In the genomic region with DNA sequence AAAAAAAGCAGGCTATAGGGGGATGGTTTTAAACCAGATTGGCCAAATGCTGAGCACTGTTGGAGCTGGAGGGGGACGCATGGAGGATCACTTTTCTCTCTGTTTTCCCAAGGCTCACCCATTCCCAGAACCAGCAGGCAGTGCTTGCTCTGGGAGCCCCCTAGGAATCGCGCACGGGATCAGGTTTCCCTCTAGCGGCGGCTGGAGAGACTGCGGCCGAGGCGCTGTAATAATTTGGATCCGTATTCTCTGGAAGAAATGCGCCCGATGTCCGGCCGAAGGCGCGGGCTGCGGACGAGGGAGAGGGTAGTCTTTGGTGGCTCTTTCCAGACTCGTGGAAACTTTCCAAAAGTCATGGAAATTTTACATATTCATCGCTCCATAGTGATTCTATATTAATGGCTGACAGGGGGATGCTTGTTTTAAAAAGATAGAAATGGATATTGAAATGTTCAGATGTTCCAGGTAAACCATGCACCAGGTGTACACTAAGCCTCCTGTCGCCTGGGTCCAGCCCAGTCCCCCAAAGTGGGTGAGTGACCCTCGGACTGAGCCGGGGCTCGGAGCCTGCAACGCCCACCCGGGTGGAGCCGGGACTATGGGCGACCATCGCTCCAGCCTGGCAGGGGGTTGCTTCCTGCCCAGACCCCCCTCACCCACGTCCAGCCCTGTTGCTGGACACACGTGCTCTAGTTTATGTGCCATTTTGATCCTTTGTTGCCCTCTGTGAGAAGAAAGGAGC, we compare ENCODE assay signal across 9 cellular contexts.
DNase-seq lines count a peak whose midpoint lies in the region; ATAC-seq and TF ChIP-seq lines count a peak whose summit lies in the region.
"Had no signal": no experiment of that assay in that cellular context is flagged by ENCODE, and none has a peak within 500 bp of the region (broad histone marks: within the 10 kb centered on the region; RNA-seq: fewer than 3 reads in every experiment).

No MANE protein-coding gene starts in this region.

- H3K4me2 ChIP-seq in PC-9 (no peak overlapping the region), mammary epithelial cell (ENCODE audit: insufficient read depth, low read depth, low read length) (no peak overlapping the region)

- H4K20me1 ChIP-seq in PC-9 (ENCODE audit: insufficient read depth) (no peaks in the 10 kb centered on the region), mammary epithelial cell (ENCODE audit: insufficient read depth, low read length) (no peaks in the 10 kb centered on the region)

- intact Hi-C loops in PC-9 (cut with micrococcal nuclease; ENCODE audit: unreplicated experiment), result no loop called here
- intact Hi-C loops in mammary epithelial cell (cut with micrococcal nuclease), result loop anchor here (1.0 kb wide), 1 partner anchor 10 kb away; no protein-coding TSS in a partner anchor

- H3K9me3 ChIP-seq in PC-9 (ENCODE audit: insufficient read depth, low read depth) (no peaks in the 10 kb centered on the region), mammary epithelial cell (replicated peaks; ENCODE audit: insufficient read depth, low read length) (no peaks in the 10 kb centered on the region)

- POLR2A ChIA-PET in PC-9 (lab: Charles Lee; ENCODE audit: unreplicated experiment), result no interaction called here

- no peaks in the 10 kb centered on the region for H3K9me2 ChIP-seq in PC-9 (ENCODE audit: insufficient read depth)

- 10% methylated on average over 29 of the region's 31 CpGs for WGBS in mammary epithelial cell (ENCODE audit: low coverage, missing lambda C conversion rate)

- TF ChIP-seq CTCF in PC-9 (conservative IDR thresholded peaks at IDR 0.05) (peak; percentile 88), mammary epithelial cell (conservative IDR thresholded peaks at IDR 0.05 in 1 of 2, IDR thresholded peaks at IDR 0.05 in 1 of 2; ENCODE audit: extremely low read depth in 1 of 2, insufficient read depth in 1 of 2, low read depth in 1 of 2, low read length in 2 of 2) (peak; percentile 68 to 86)

- CTCF ChIA-PET in PC-9 (lab: Charles Lee), result no interaction called here
- CTCF ChIA-PET in mammary epithelial cell (lab: Charles Lee; ENCODE audit: low non-redundant PET), result interaction anchor here (0.6 kb wide), 1 partner anchor 442 kb away, joined by 3 read pairs; no protein-coding TSS in a partner anchor

- no peak overlapping the region for H3K27ac ChIP-seq in PC-9
- H3K27ac ChIP-seq in mammary epithelial cell (ENCODE audit: insufficient read depth, low read depth, low read length), result no peak overlapping the region

- no peak overlapping the region for H3K9ac ChIP-seq in mammary epithelial cell (ENCODE audit: insufficient read depth, low read length)

- H2AFZ ChIP-seq in PC-9 (no peak overlapping the region), mammary epithelial cell (ENCODE audit: low read depth, low read length) (no peak overlapping the region)

- no peak for ATAC-seq in GM19397 (IDR thresholded peaks at IDR 0.05; ENCODE audit: unreplicated experiment)
- ATAC-seq: stimulated activated effector memory CD8-positive, alpha-beta T cell treated with anti-CD3 and anti-CD28 coated beads, Interleukin-12 subunit alpha, Interleukin-12 subunit beta, amount 100 ng/mL, for 72 hours had no signal

- no peaks in the 10 kb centered on the region for H3K4me1 ChIP-seq in PC-9 (replicated peaks; ENCODE audit: insufficient read depth)
- H3K4me1 ChIP-seq in mammary epithelial cell (ENCODE audit: insufficient read depth, low read length), result no peaks in the 10 kb centered on the region

- peak; percentile 68 for DNase-seq in DMS79 treated with DMSO at 0.1 percent for 48 hours (lab: John Stamatoyannopoulos, UW)
- no peak for DNase-seq in DMS79 (lab: John Stamatoyannopoulos, UW)
- DNase-seq in HT1080 (ENCODE audit: low read depth), result peak; percentile 49
- peak in 1 of 2 experiments; percentile 46 for DNase-seq in PC-9
- peak; percentile 19 for DNase-seq in mammary epithelial cell
- peak; percentile 38 for DNase-seq in kidney glomerular epithelial cell (lab: John Stamatoyannopoulos, UW)
- DNase-seq in stimulated activated CD8-positive, alpha-beta memory T cell treated with anti-CD3 and anti-CD28 coated beads, Interleukin-4, amount 100 ng/mL, for 48 hours, result peak; percentile 69

- BruUV-seq in PC-9 (replicated peaks; lab: Mats Ljungman, UMichigan) (no TSS peak), mammary epithelial cell (replicated peaks; lab: Mats Ljungman, UMichigan) (no TSS peak)

- H3K79me2 ChIP-seq in PC-9 (ENCODE audit: low read depth) (no peaks in the 10 kb centered on the region), mammary epithelial cell (ENCODE audit: insufficient read depth, low read length) (no peaks in the 10 kb centered on the region)

- H3F3A ChIP-seq in PC-9 (ENCODE audit: insufficient read depth, low read depth), result no peaks in the 10 kb centered on the region

- in situ Hi-C loops in mammary epithelial cell (cut with MboI; ENCODE audit: low sequenced_read_pairs in 2 of 2), result no loop called here

- H3K27me3 ChIP-seq in PC-9 (ENCODE audit: insufficient read depth, low read depth) (peaks cover 69% of the 10 kb centered on the region), mammary epithelial cell (ENCODE audit: insufficient read depth, low read length) (peaks cover 3% of the 10 kb centered on the region)

- H3K4me3 ChIP-seq in PC-9 (no peak overlapping the region), mammary epithelial cell (replicated peaks in 1 of 3; ENCODE audit: insufficient read depth in 1 of 3, low read depth in 2 of 3, low read length in 3 of 3) (no peak overlapping the region)

- dilution Hi-C loops in mammary epithelial cell (cut with HindIII; ENCODE audit: low sequenced_read_pairs), result loop anchor here (5.0 kb wide), 1 partner anchor 47 kb away; no protein-coding TSS in a partner anchor

- H3K36me3 ChIP-seq in PC-9 (ENCODE audit: low read depth) (no peaks in the 10 kb centered on the region), mammary epithelial cell (ENCODE audit: insufficient read depth, low read length) (no peaks in the 10 kb centered on the region)
